Comparison of ENCODE assay signal across 21 cellular contexts in genomic region chr14:63682727-63683593, GRCh38. TPM values are rescaled to one million over a fixed set of nuclear protein-coding genes. Genes with fewer than 3 reads are reported as not detected.
A peak's percentile ranks its signal among the peaks of the same experiment; 100 is the strongest.
DNase-seq lines count a peak whose midpoint lies in the region; ATAC-seq and TF ChIP-seq lines count a peak whose summit lies in the region.
"Had no signal": no experiment of that assay in that cellular context is flagged by ENCODE, and none has a peak within 500 bp of the region (broad histone marks: within the 10 kb centered on the region; RNA-seq: fewer than 3 reads in every experiment).

No MANE protein-coding gene starts in this region.

- intact Hi-C loops in Panc1 (cut with micrococcal nuclease; ENCODE audit: unreplicated experiment), result no loop called here

- H3K27ac ChIP-seq in 22Rv1, result peak overlapping the region; percentile 29
- peak overlapping the region; percentile 64 for H3K27ac ChIP-seq in Panc1 (ENCODE audit: low read length)
- H3K27ac ChIP-seq: BLaER1 had no signal

- H3K9me3 ChIP-seq in Panc1 (ENCODE audit: control insufficient read depth, insufficient read depth, low read depth, low read length), result no peaks in the 10 kb centered on the region
- H3K9me3 ChIP-seq: BLaER1 had no signal

- TF ChIP-seq CTCF in 22Rv1 (IDR thresholded peaks at IDR 0.05) (no peak), Panc1 (IDR thresholded peaks at IDR 0.05) (no peak), HFFc6 (IDR thresholded peaks at IDR 0.05) (no peak)

- no peak overlapping the region for H3K4me3 Mint-ChIP-seq in HFFc6
- H3K4me3 Mint-ChIP-seq: CD8-positive, alpha-beta memory T cell; GM23338; IgD-negative memory B cell had no signal

- peaks cover 16% of the 10 kb centered on the region for H3K4me1 ChIP-seq in Panc1 (ENCODE audit: control insufficient read depth, insufficient read depth, low read length)
- H3K4me1 ChIP-seq: BLaER1 had no signal

- ATAC-seq in Panc1 (peak; percentile 48; the same call in 1 of the 2 replicates), HG03432 (IDR thresholded peaks at IDR 0.05; ENCODE audit: unreplicated experiment) (no peak), GM18519 (IDR thresholded peaks at IDR 0.05; ENCODE audit: low FRiP score, unreplicated experiment) (no peak)
- ATAC-seq: GM23338, HepG2 had no signal

- DNase-seq in HEK293T (ENCODE audit: extremely low spot score) (no peak), Panc1 (ENCODE audit: low read depth, low spot score) (no peak), left kidney (ENCODE audit: low read depth, low spot score) (peak; percentile 14), HFFc6 (no peak)
- DNase-seq in activated effector memory CD4-positive, alpha-beta T cell treated with anti-CD3 and anti-CD28 coated beads, Interleukin-2, amount 50 U/mL, for 16 hours, result no peak
- DNase-seq: 8988T; CD8-positive, alpha-beta memory T cell; COR-L47; DMS 273 treated with DMSO at 0.1 percent for 48 hours; DMS53; DND-41; EL; HCEC 1CT; KBM-7 had no signal

- H3K4me1 Mint-ChIP-seq in HFFc6 (ENCODE audit: low read depth), result peaks cover 17% of the 10 kb centered on the region
- H3K4me1 Mint-ChIP-seq: CD8-positive, alpha-beta memory T cell; GM23338 had no signal

- no TSS peak for BruUV-seq in Panc1 (replicated peaks; lab: Mats Ljungman, UMichigan)

- in situ Hi-C loops in Panc1 (cut with HindIII; ENCODE audit: low pct_unique_long_range_greater_than_20kb, low sequenced_read_pairs), result no loop called here

- peaks cover 2% of the 10 kb centered on the region; the same call in 1 of the 2 replicates for H3K27me3 Mint-ChIP-seq in HFFc6 (ENCODE audit: insufficient read depth)
- H3K27me3 Mint-ChIP-seq: CD8-positive, alpha-beta memory T cell; IgD-negative memory B cell had no signal

- POLR2A ChIA-PET in HEK293T (lab: Yijun Ruan, JAX) (interaction anchor here (0.6 kb wide), 1 partner anchor 40 kb away, joined by 3 read pairs; no protein-coding TSS in a partner anchor), Panc1 (lab: Charles Lee) (interaction anchor here (0.7 kb wide), 1 partner anchor 40 kb away, joined by 3 read pairs; no protein-coding TSS in a partner anchor)

- H3K36me3 Mint-ChIP-seq in HFFc6 (ENCODE audit: low read depth), result peaks cover 10% of the 10 kb centered on the region

- H3K27me3 ChIP-seq in Panc1 (ENCODE audit: control insufficient read depth, insufficient read depth, low read length), result no peaks in the 10 kb centered on the region
- H3K27me3 ChIP-seq: BLaER1 had no signal

- no peaks in the 10 kb centered on the region; the same call in 1 of the 2 replicates for H3K36me3 ChIP-seq in Panc1 (ENCODE audit: control insufficient read depth, insufficient read depth, low read length)

- CTCF ChIA-PET in HEK293T (lab: Yijun Ruan, JAX), result interaction anchor here (0.6 kb wide), 1 partner anchor 37 kb away, joined by 4 read pairs; no protein-coding TSS in a partner anchor
- CTCF ChIA-PET in Panc1 (lab: Charles Lee), result interaction anchor here (0.6 kb wide), 1 partner anchor 48 kb away, joined by 4 read pairs; no protein-coding TSS in a partner anchor

- H3K4me3 ChIP-seq in Panc1 (ENCODE audit: low read depth in 2 of 2, low read length in 2 of 2), result no peak overlapping the region
- H3K4me3 ChIP-seq: BLaER1, GM23338 had no signal

- no peak overlapping the region for H3K27ac Mint-ChIP-seq in HFFc6
- H3K27ac Mint-ChIP-seq: CD8-positive, alpha-beta memory T cell; GM23338; IgD-negative memory B cell had no signal

- no peaks in the 10 kb centered on the region for H3K9me3 Mint-ChIP-seq in HFFc6
- H3K9me3 Mint-ChIP-seq: CD8-positive, alpha-beta memory T cell; GM23338; IgD-negative memory B cell had no signal

TF ChIP-seq in HEK293T, 16 proteins besides CTCF, POLR2A, EP300 and RAD21:
- TF ChIP-seq SUZ12 (IDR thresholded peaks at IDR 0.05) (no peak), ARNT (IDR thresholded peaks at IDR 0.05) (no peak), L3MBTL2 (conservative IDR thresholded peaks at IDR 0.05) (peak; percentile 12; the same call in 1 of the 2 replicates), FOXK2 (IDR thresholded peaks at IDR 0.05) (no peak), LEF1 (IDR thresholded peaks at IDR 0.05; ENCODE audit: borderline replicate concordance) (no peak), ZNF384 (IDR thresholded peaks at IDR 0.05) (peak; percentile 69), PKNOX1 (IDR thresholded peaks at IDR 0.05) (no peak; the same call in 1 of the 2 replicates), BHLHE40 (IDR thresholded peaks at IDR 0.05; ENCODE audit: borderline replicate concordance) (no peak), TARDBP (IDR thresholded peaks at IDR 0.05) (no peak), ELF4 (IDR thresholded peaks at IDR 0.05) (no peak)

RNA-seq across cellular contexts. Expression of gene WDR89, which starts 41.3 kb away (rescaled TPM):
- 13.0 TPM for total RNA-seq in Panc1 (2021; ENCODE audit: unreplicated experiment)
- polyA plus RNA-seq in Panc1 (2012; ENCODE audit: insufficient read length), result 4.5 TPM
- total RNA-seq in HFFc6 (2021; fragmentation: NEBNext Ultra II Directional; extraction: Animal tissue kit (Norgen Biotek cat#: 25700)), result 10 to 100 TPM in 1 of 6 experiments, 1 to 10 TPM in 5; 6.8 to 10.4 (median 7.3) TPM

RNA-seq across cellular contexts. Expression of gene SGPP1, which starts 44.9 kb away (rescaled TPM):
- 30.0 TPM for total RNA-seq in Panc1 (2021; ENCODE audit: unreplicated experiment)
- polyA plus RNA-seq in Panc1 (2012; ENCODE audit: insufficient read length), result 13.3 TPM
- total RNA-seq in HFFc6 (2021; fragmentation: NEBNext Ultra II Directional; extraction: Animal tissue kit (Norgen Biotek cat#: 25700)), result 10 to 100 TPM; 20.5 to 25.8 (median 22.7) TPM
